9 cellular contexts compared by ENCODE assay signal in genomic region chr6:127515234-127515793, GRCh38. TPM values are rescaled to one million over a fixed set of nuclear protein-coding genes. Genes with fewer than 3 reads are reported as not detected.
DNase-seq lines count a peak whose midpoint lies in the region; ATAC-seq, FAIRE-seq and TF ChIP-seq lines count a peak whose summit lies in the region.
"Had no signal": no experiment of that assay in that cellular context is flagged by ENCODE, and none has a peak within 500 bp of the region (broad histone marks: within the 10 kb centered on the region; RNA-seq: fewer than 3 reads in every experiment).

No MANE protein-coding gene starts in this region.

- H3K4me3 ChIP-seq in HEK293 (ENCODE audit: low read depth, low read length) (peak overlapping the region; percentile 78), mammary epithelial cell (replicated peaks in 1 of 3; ENCODE audit: insufficient read depth in 1 of 3, low read depth in 2 of 3, low read length in 3 of 3) (peak overlapping the region; percentile 38 to 48 (median 44)), kidney (ENCODE audit: low read length in 2 of 2) (peak overlapping the region; percentile 52 to 55)

- dilution Hi-C loops in mammary epithelial cell (cut with HindIII; ENCODE audit: low sequenced_read_pairs) = no loop called here

- H3K9ac ChIP-seq in mammary epithelial cell (ENCODE audit: insufficient read depth, low read length) (no peak overlapping the region), kidney (ENCODE audit: low read length in 2 of 2) (no peak overlapping the region)

- TF ChIP-seq CTCF in HEK293 (tag by site-specific recombination; IDR thresholded peaks at IDR 0.05) (no peak), mammary epithelial cell (conservative IDR thresholded peaks at IDR 0.05 in 1 of 2, IDR thresholded peaks at IDR 0.05 in 1 of 2; ENCODE audit: extremely low read depth in 1 of 2, insufficient read depth in 1 of 2, low read depth in 1 of 2, low read length in 2 of 2) (no peak), kidney (IDR thresholded peaks at IDR 0.05; ENCODE audit: borderline replicate concordance, extremely low read depth, insufficient read depth) (peak; percentile 3)

- intact Hi-C loops in mammary epithelial cell (cut with micrococcal nuclease) (no loop called here), kidney (cut with DNase I) (no loop called here)

- peak; percentile 29 for ATAC-seq in stimulated activated effector memory CD8-positive, alpha-beta T cell treated with anti-CD3 and anti-CD28 coated beads, Interleukin-12 subunit alpha, Interleukin-12 subunit beta, amount 100 ng/mL, for 72 hours

- no peaks in the 10 kb centered on the region for H4K20me1 ChIP-seq in mammary epithelial cell (ENCODE audit: insufficient read depth, low read length)

- in situ Hi-C loops in mammary epithelial cell (cut with MboI; ENCODE audit: low sequenced_read_pairs in 2 of 2) = no loop called here

- peak overlapping the region; percentile 92 for H3K4me2 ChIP-seq in mammary epithelial cell (ENCODE audit: insufficient read depth, low read depth, low read length)

- H3K27ac ChIP-seq in HEK293 (ENCODE audit: extremely low read depth, low read depth, low read length) (peak overlapping the region; percentile 56; the same call in 1 of the 2 replicates), mammary epithelial cell (ENCODE audit: insufficient read depth, low read depth, low read length) (no peak overlapping the region), kidney (ENCODE audit: low read depth in 2 of 2, low read length in 2 of 2) (no peak overlapping the region)

- BruUV-seq in mammary epithelial cell (replicated peaks; lab: Mats Ljungman, UMichigan) = no TSS peak

- DNase-seq in NCI-H345 (lab: John Stamatoyannopoulos, UW) (peak; percentile 76), NCI-H345 treated with DMSO at 0.1 percent for 48 hours (lab: John Stamatoyannopoulos, UW; ENCODE audit: unreplicated experiment) (no peak), NCI-H748 treated with DMSO at 0.1 percent for 48 hours (lab: John Stamatoyannopoulos, UW) (peak; percentile 58), mammary epithelial cell (peak; percentile 2), kidney (no peak), cerebellar nuclear complex (lab: John Stamatoyannopoulos, UW) (no peak)
- no peak for DNase-seq in stimulated activated effector memory CD8-positive, alpha-beta T cell treated with anti-CD3 and anti-CD28 coated beads, Interleukin-12 subunit alpha, Interleukin-12 subunit beta, amount 100 ng/mL, for 72 hours (ENCODE audit: low spot score in 2 of 2)

- H3K36me3 ChIP-seq in HEK293 (ENCODE audit: control insufficient read depth in 2 of 2, insufficient read depth in 1 of 2, low read length in 2 of 2) (no peaks in the 10 kb centered on the region), mammary epithelial cell (ENCODE audit: insufficient read depth, low read length) (no peaks in the 10 kb centered on the region), kidney (ENCODE audit: control insufficient read depth in 1 of 2, insufficient read depth in 2 of 2, low read length in 2 of 2) (no peaks in the 10 kb centered on the region)

- peaks cover 33% of the 10 kb centered on the region for H3K4me1 Mint-ChIP-seq in stimulated activated effector memory CD8-positive, alpha-beta T cell treated with anti-CD3 and anti-CD28 coated beads, Interleukin-12 subunit alpha, Interleukin-12 subunit beta, amount 100 ng/mL, for 72 hours

- no peaks in the 10 kb centered on the region for H3K79me2 ChIP-seq in mammary epithelial cell (ENCODE audit: insufficient read depth, low read length)

- H3K4me1 ChIP-seq in HEK293 (ENCODE audit: control insufficient read depth, insufficient read depth, low read length) (peaks cover 3% of the 10 kb centered on the region; the same call in 1 of the 2 replicates), mammary epithelial cell (ENCODE audit: insufficient read depth, low read length) (peaks cover 15% of the 10 kb centered on the region), kidney (ENCODE audit: control insufficient read depth in 1 of 2, insufficient read depth in 1 of 2, low read depth in 1 of 2, low read length in 2 of 2) (peaks cover 3 to 10% of the 10 kb centered on the region in 2 donors)

- POLR2A ChIA-PET in HEK293 (lab: Yijun Ruan, JAX) = interaction anchor here (0.7 to 2.5 kb wide), 5 partner anchors 16 to 249 kb away, joined by 4 to 9 read pairs (median 5); partner anchors contain the start of gene RNF146

- WGBS in mammary epithelial cell (ENCODE audit: low coverage, missing lambda C conversion rate) = under 1% methylated on average over 16 of the region's 38 CpGs

- H2AFZ ChIP-seq in mammary epithelial cell (ENCODE audit: low read depth, low read length) = peak overlapping the region; percentile 69

- no peaks in the 10 kb centered on the region for H3K9me3 Mint-ChIP-seq in stimulated activated effector memory CD8-positive, alpha-beta T cell treated with anti-CD3 and anti-CD28 coated beads, Interleukin-12 subunit alpha, Interleukin-12 subunit beta, amount 100 ng/mL, for 72 hours

- peaks cover 38% of the 10 kb centered on the region for H3K27me3 ChIP-seq in mammary epithelial cell (ENCODE audit: insufficient read depth, low read length)

- H3K27ac Mint-ChIP-seq in stimulated activated effector memory CD8-positive, alpha-beta T cell treated with anti-CD3 and anti-CD28 coated beads, Interleukin-12 subunit alpha, Interleukin-12 subunit beta, amount 100 ng/mL, for 72 hours = peak overlapping the region; percentile 54

- H3K9me3 ChIP-seq in HEK293 (ENCODE audit: control insufficient read depth, insufficient read depth, low read depth, low read length) (no peaks in the 10 kb centered on the region), mammary epithelial cell (replicated peaks; ENCODE audit: insufficient read depth, low read length) (no peaks in the 10 kb centered on the region), kidney (ENCODE audit: control insufficient read depth in 1 of 2, low read length in 2 of 2) (no peaks in the 10 kb centered on the region)

- FAIRE-seq in kidney (lab: Jason Lieb, UNC) = no peak
- FAIRE-seq: colon had no signal

- peak overlapping the region; percentile 88 for H3K4me3 Mint-ChIP-seq in stimulated activated effector memory CD8-positive, alpha-beta T cell treated with anti-CD3 and anti-CD28 coated beads, Interleukin-12 subunit alpha, Interleukin-12 subunit beta, amount 100 ng/mL, for 72 hours

- peaks cover 49% of the 10 kb centered on the region for H3K36me3 Mint-ChIP-seq in stimulated activated effector memory CD8-positive, alpha-beta T cell treated with anti-CD3 and anti-CD28 coated beads, Interleukin-12 subunit alpha, Interleukin-12 subunit beta, amount 100 ng/mL, for 72 hours

- CTCF ChIA-PET in HEK293 (lab: Yijun Ruan, JAX) (interaction anchor here (0.6 to 4.3 kb wide), 29 partner anchors 9 to 536 kb away, joined by 3 to 54 read pairs (median 9); no protein-coding TSS in a partner anchor), mammary epithelial cell (lab: Charles Lee; ENCODE audit: low non-redundant PET) (interaction anchor here (0.6 kb wide), 2 partner anchors 53 to 128 kb away, joined by 3 read pairs; no protein-coding TSS in a partner anchor)

TF ChIP-seq in HEK293, 187 proteins besides CTCF, POLR2A, EP300 and RAD21 (continues in another document):
- TF ChIP-seq ZNF221 (tag by site-specific recombination; IDR thresholded peaks at IDR 0.05; ENCODE audit: borderline replicate concordance) (no peak), MZF1 (tag by site-specific recombination; IDR thresholded peaks at IDR 0.05; ENCODE audit: borderline replicate concordance) (no peak), YY2 (tag by site-specific recombination; IDR thresholded peaks at IDR 0.05) (peak; percentile 43; the same call in 1 of the 2 replicates), ZNF2 (tag by site-specific recombination; IDR thresholded peaks at IDR 0.05) (no peak), ZSCAN5A (tag by site-specific recombination; IDR thresholded peaks at IDR 0.05) (no peak), ZNF394 (tag by site-specific recombination; IDR thresholded peaks at IDR 0.05; ENCODE audit: borderline replicate concordance) (peak; percentile 60; the same call in 1 of the 2 replicates), ZNF585B (tag by site-specific recombination; IDR thresholded peaks at IDR 0.05) (no peak), OSR2 (tag by site-specific recombination; IDR thresholded peaks at IDR 0.05) (peak; percentile 80; the same call in 1 of the 2 replicates)

RNA-seq across cellular contexts. Expression of gene KIAA0408, which starts 56.1 kb away (rescaled TPM):
- not detected for total RNA-seq in mammary epithelial cell
- not detected for polyA plus RNA-seq in mammary epithelial cell
- not detected for polyA minus RNA-seq in mammary epithelial cell
- 2.7 TPM for total RNA-seq in kidney
- 0.47 TPM for polyA plus RNA-seq in kidney (ENCODE audit: insufficient read depth, low read depth, low replicate concordance)

Comparison
In these comparisons a context has a peak if more than half of its experiments do, and no peak if none do; other contexts are left out.
1. DNase-seq: peak in NCI-H345 (single experiment), NCI-H748 treated with DMSO at 0.1 percent for 48 hours (single experiment) and mammary epithelial cell (single experiment); none in NCI-H345 treated with DMSO at 0.1 percent for 48 hours (single experiment), kidney (single experiment), stimulated activated effector memory CD8-positive, alpha-beta T cell treated with anti-CD3 and anti-CD28 coated beads, Interleukin-12 subunit alpha, Interleukin-12 subunit beta, amount 100 ng/mL, for 72 hours (0 of 2) and cerebellar nuclear complex (0 of 2).
2. Peak in every context shown above with its lines, with median percentiles within 50 percentile points of each other: H3K4me3 ChIP-seq.